1 cellular context compared by ENCODE assay signal in genomic region chr11:2725367-2726300, GRCh38.
TF ChIP-seq lines count a peak whose summit lies in the region.

No MANE protein-coding gene starts in this region.

TF ChIP-seq in HepG2, 621 proteins besides CTCF, POLR2A, EP300 and RAD21 (continued from another document):
- TF ChIP-seq MXD3 (CRISPR knock-in tag; IDR thresholded peaks at IDR 0.05) (no peak), MAF1 (CRISPR knock-in tag; IDR thresholded peaks at IDR 0.05; ENCODE audit: borderline replicate concordance) (peak; percentile 20; the same call in 1 of the 2 replicates), MLXIP (CRISPR knock-in tag; IDR thresholded peaks at IDR 0.05; ENCODE audit: borderline replicate concordance) (no peak), AFF4 (CRISPR knock-in tag; IDR thresholded peaks at IDR 0.05) (peak; percentile 3; the same call in 1 of the 2 replicates), POLR2G (IDR thresholded peaks at IDR 0.05; ENCODE audit: low read depth, low read length) (peak; percentile 52; the same call in 1 of the 2 replicates), GPN1 (CRISPR knock-in tag; IDR thresholded peaks at IDR 0.05; ENCODE audit: borderline replicate concordance) (no peak), ZNF782 (CRISPR knock-in tag; IDR thresholded peaks at IDR 0.05; ENCODE audit: borderline replicate concordance) (no peak), TEAD3 (CRISPR knock-in tag; optimal IDR thresholded peaks at IDR 0.05; ENCODE audit: borderline replicate concordance) (no peak), SALL1 (CRISPR knock-in tag; IDR thresholded peaks at IDR 0.05) (peak; percentile 9; the same call in 1 of the 2 replicates), GLI4 (CRISPR knock-in tag; IDR thresholded peaks at IDR 0.05; ENCODE audit: borderline replicate concordance) (no peak), MAFK (conservative IDR thresholded peaks at IDR 0.05 in 1 of 2, IDR thresholded peaks at IDR 0.05 in 1 of 2; ENCODE audit: low read length in 2 of 2) (peak; percentile 20 to 25; a peak in 2 of 4 replicates), FOXA3 (CRISPR knock-in tag; IDR thresholded peaks at IDR 0.05) (no peak), ZNF414 (CRISPR knock-in tag; IDR thresholded peaks at IDR 0.05) (no peak), ZNF570 (CRISPR knock-in tag; IDR thresholded peaks at IDR 0.05; ENCODE audit: borderline replicate concordance) (no peak), TFE3 (CRISPR knock-in tag; IDR thresholded peaks at IDR 0.05) (peak; percentile 62; the same call in 1 of the 2 replicates), SOX6 (IDR thresholded peaks at IDR 0.05) (no peak), SOX6 (CRISPR knock-in tag; IDR thresholded peaks at IDR 0.05) (0 out of 2 replicates have a peak, but pooled peaks have one; percentile 6), NR2F1 (CRISPR knock-in tag; IDR thresholded peaks at IDR 0.05) (no peak), BHLHE40 (IDR thresholded peaks at IDR 0.05; ENCODE audit: low read length) (peak; percentile 36; the same call in 1 of the 2 replicates), HOXA5 (CRISPR knock-in tag; IDR thresholded peaks at IDR 0.05) (peak; percentile 48; the same call in 1 of the 2 replicates), ZFP36 (IDR thresholded peaks at IDR 0.05; ENCODE audit: borderline replicate concordance, low read depth, low read length, partially characterized antibody) (no peak)
